17 cellular contexts compared by ENCODE assay signal in genomic region chr19:6876790-6877189, GRCh38. TPM values are rescaled to one million over a fixed set of nuclear protein-coding genes. Genes with fewer than 3 reads are reported as not detected.
"Had no signal": no experiment of that assay in that cellular context is flagged by ENCODE, and none has a peak within 500 bp of the region (broad histone marks: within the 10 kb centered on the region; RNA-seq: fewer than 3 reads in every experiment).

No MANE protein-coding gene starts in this region.

- DNase-seq: activated CD4-positive, alpha-beta T cell treated with anti-CD3 and anti-CD28 coated beads, Interleukin-2, amount 50 U/mL, for 4 hours; activated CD8-positive, alpha-beta memory T cell treated with anti-CD3 and anti-CD28 coated beads, Interleukin-2, amount 10 ng/mL, durations not matched to agents 7 days and 5 days; activated effector memory CD4-positive, alpha-beta T cell treated with Interleukin-2 at 50 U/mL for 16 hours; activated T-cell treated with anti-CD3 and anti-CD28 coated beads, Interleukin-2, amount 50 U/mL, for 24 hours; body of pancreas; cortex of kidney; effector memory CD8-positive, alpha-beta T cell; hippocampal formation; kidney glomerular epithelial cell; naive thymus-derived CD8-positive, alpha-beta T cell; stimulated activated CD4-positive, alpha-beta T cell treated with anti-CD3 and anti-CD28 coated beads, Interleukin-2, amount 100 ng/mL, for 24 hours; stimulated activated naive CD4-positive, alpha-beta T cell; T-helper 2 cell had no signal

- H3K27ac ChIP-seq: body of pancreas, epithelial cell of prostate had no signal

- H3K9me3 ChIP-seq: body of pancreas had no signal

- H3K4me3 ChIP-seq: body of pancreas, lung had no signal

- H3K27me3 ChIP-seq: body of pancreas had no signal

- H3K4me1 ChIP-seq: body of pancreas had no signal

- ATAC-seq: activated CD8-positive, alpha-beta memory T cell treated with anti-CD3 and anti-CD28 coated beads, Interleukin-2, amount 10 ng/mL, durations not matched to agents 7 days and 5 days; body of pancreas; effector memory CD8-positive, alpha-beta T cell; naive thymus-derived CD8-positive, alpha-beta T cell; sciatic nerve had no signal

RNA-seq across cellular contexts. Expression of gene ADGRE1, which starts 10.6 kb away (rescaled TPM):
- total RNA-seq: progenitor cell of endocrine pancreas had no signal
